18 cellular contexts compared by ENCODE assay signal in genomic region chr5:39200081-39200480, GRCh38. TPM values are rescaled to one million over a fixed set of nuclear protein-coding genes. Genes with fewer than 3 reads are reported as not detected.
DNase-seq lines count a peak whose midpoint lies in the region; ATAC-seq and TF ChIP-seq lines count a peak whose summit lies in the region.
"Had no signal": no experiment of that assay in that cellular context is flagged by ENCODE, and none has a peak within 500 bp of the region (broad histone marks: within the 10 kb centered on the region; RNA-seq: fewer than 3 reads in every experiment).

No MANE protein-coding gene starts in this region.

- H2AFZ ChIP-seq in OCI-LY7 (ENCODE audit: low read length): no peak overlapping the region

- CTCF ChIA-PET in OCI-LY7 (lab: Charles Lee; ENCODE audit: unreplicated experiment): no interaction called here

- no peaks in the 10 kb centered on the region for H3K9me3 Mint-ChIP-seq in activated T-helper 2 cell treated with anti-CD3 and anti-CD28 coated beads, Interferon-gamma antibody, Interleukin-2, Interleukin-4, amounts not matched to agents 10 μg/mL and 5 μg/mL and 100 μg/mL, durations not matched to agents 14 hours and 24 hours and 36 hours
- no peaks in the 10 kb centered on the region for H3K9me3 Mint-ChIP-seq in mesothelial cell of epicardium
- H3K9me3 Mint-ChIP-seq in stimulated activated naive B cell treated with anti-CD40 and anti-IgM and Interleukin-4, amounts not matched to agents 10 μg/mL and 1 μg/mL and 100 μg/mL, for 72 hours: no peaks in the 10 kb centered on the region
- H3K9me3 Mint-ChIP-seq: neural crest cell, WTC11 had no signal

- peak overlapping the region; percentile 90 for H3K27ac Mint-ChIP-seq in activated T-helper 2 cell treated with anti-CD3 and anti-CD28 coated beads, Interferon-gamma antibody, Interleukin-2, Interleukin-4, amounts not matched to agents 10 μg/mL and 5 μg/mL and 100 μg/mL, durations not matched to agents 14 hours and 24 hours and 36 hours
- peak overlapping the region; percentile 14 for H3K27ac Mint-ChIP-seq in mesothelial cell of epicardium
- no peak overlapping the region for H3K27ac Mint-ChIP-seq in stimulated activated naive B cell treated with anti-CD40 and anti-IgM and Interleukin-4, amounts not matched to agents 10 μg/mL and 1 μg/mL and 100 μg/mL, for 72 hours
- H3K27ac Mint-ChIP-seq: WTC11 had no signal

- ATAC-seq in stimulated activated naive B cell treated with anti-CD40 and anti-IgM and Interleukin-4, amounts not matched to agents 10 μg/mL and 1 μg/mL and 100 μg/mL, for 72 hours (replicated peaks): no peak
- ATAC-seq: GM12878, heart left ventricle, WTC11 had no signal

- POLR2A ChIA-PET in OCI-LY7 (lab: Charles Lee): interaction anchor here (0.8 kb wide), 1 partner anchor 15 kb away, joined by 3 read pairs; no protein-coding TSS in a partner anchor

- no peaks in the 10 kb centered on the region for H3K36me3 ChIP-seq in urinary bladder (ENCODE audit: insufficient read depth)
- no peaks in the 10 kb centered on the region for H3K36me3 ChIP-seq in OCI-LY7 (ENCODE audit: insufficient read depth, low read length)
- H3K36me3 ChIP-seq: heart left ventricle had no signal

- H3K27me3 Mint-ChIP-seq in activated T-helper 2 cell treated with anti-CD3 and anti-CD28 coated beads, Interferon-gamma antibody, Interleukin-2, Interleukin-4, amounts not matched to agents 10 μg/mL and 5 μg/mL and 100 μg/mL, durations not matched to agents 14 hours and 24 hours and 36 hours (ENCODE audit: low read depth): no peaks in the 10 kb centered on the region
- H3K27me3 Mint-ChIP-seq in mesothelial cell of epicardium (ENCODE audit: low read depth): no peaks in the 10 kb centered on the region
- H3K27me3 Mint-ChIP-seq in stimulated activated naive B cell treated with anti-CD40 and anti-IgM and Interleukin-4, amounts not matched to agents 10 μg/mL and 1 μg/mL and 100 μg/mL, for 72 hours: no peaks in the 10 kb centered on the region

- DNase-seq in stimulated activated CD4-positive, alpha-beta T cell treated with anti-CD3 and anti-CD28 coated beads, Interleukin-15, amount 100 ng/mL, for 24 hours: peak; percentile 65
- no peak for DNase-seq in stimulated activated CD4-positive, alpha-beta T cell treated with anti-CD3 and anti-CD28 coated beads, Interleukin-12 subunit alpha, Interleukin-12 subunit beta, amount 100 ng/mL, for 4 hours
- DNase-seq in activated T-helper 2 cell treated with anti-CD3 and anti-CD28 coated beads, Interferon-gamma antibody, Interleukin-2, Interleukin-4, amounts not matched to agents 10 μg/mL and 5 μg/mL and 100 μg/mL, durations not matched to agents 14 hours and 24 hours and 36 hours (ENCODE audit: low spot score): no peak
- no peak for DNase-seq in mesothelial cell of epicardium (ENCODE audit: low spot score in 2 of 2, unreplicated experiment in 2 of 2)
- no peak for DNase-seq in stimulated activated naive B cell treated with anti-CD40 and anti-IgM and Interleukin-4, amounts not matched to agents 10 μg/mL and 1 μg/mL and 100 μg/mL, for 72 hours
- DNase-seq in OCI-LY7 (ENCODE audit: low spot score): no peak
- no peak for DNase-seq in D341Med (ENCODE audit: low spot score)
- DNase-seq: AML-193, cerebellar nuclear complex, erythroblast, heart left ventricle, NCI-H2171 had no signal

- H3K79me2 ChIP-seq in OCI-LY7 (ENCODE audit: insufficient read depth, low read depth, low read length): no peaks in the 10 kb centered on the region

- H3K9me2 ChIP-seq in OCI-LY7 (ENCODE audit: insufficient read depth, low read length): no peaks in the 10 kb centered on the region

- H3K27ac ChIP-seq in urinary bladder (ENCODE audit: low read depth): no peak overlapping the region
- no peak overlapping the region for H3K27ac ChIP-seq in OCI-LY7 (ENCODE audit: low read depth, low read length, poor library complexity, severe bottlenecking)
- H3K27ac ChIP-seq: SK-N-MC had no signal

- intact Hi-C loops in activated T-helper 2 cell treated with anti-CD3 and anti-CD28 coated beads, Interferon-gamma antibody, Interleukin-2, Interleukin-4, amounts not matched to agents 10 μg/mL and 5 μg/mL and 100 μg/mL, durations not matched to agents 14 hours and 24 hours and 36 hours (cut with micrococcal nuclease): loop anchor here (5.0 to 10.0 kb wide), 2 partner anchors 33 to 1635 kb away; partner anchors contain the start of gene RPL37
- intact Hi-C loops in OCI-LY7 (cut with micrococcal nuclease; ENCODE audit: unreplicated experiment): no loop called here

- no peaks in the 10 kb centered on the region for H4K20me1 ChIP-seq in OCI-LY7 (ENCODE audit: insufficient read depth, low read length)

- peaks cover 4% of the 10 kb centered on the region for H3K36me3 Mint-ChIP-seq in activated T-helper 2 cell treated with anti-CD3 and anti-CD28 coated beads, Interferon-gamma antibody, Interleukin-2, Interleukin-4, amounts not matched to agents 10 μg/mL and 5 μg/mL and 100 μg/mL, durations not matched to agents 14 hours and 24 hours and 36 hours (ENCODE audit: low read depth)
- no peaks in the 10 kb centered on the region for H3K36me3 Mint-ChIP-seq in mesothelial cell of epicardium
- no peaks in the 10 kb centered on the region for H3K36me3 Mint-ChIP-seq in stimulated activated naive B cell treated with anti-CD40 and anti-IgM and Interleukin-4, amounts not matched to agents 10 μg/mL and 1 μg/mL and 100 μg/mL, for 72 hours
- H3K36me3 Mint-ChIP-seq: WTC11 had no signal

- peak overlapping the region; percentile 89 for H3K4me3 Mint-ChIP-seq in activated T-helper 2 cell treated with anti-CD3 and anti-CD28 coated beads, Interferon-gamma antibody, Interleukin-2, Interleukin-4, amounts not matched to agents 10 μg/mL and 5 μg/mL and 100 μg/mL, durations not matched to agents 14 hours and 24 hours and 36 hours (ENCODE audit: low read depth)
- no peak overlapping the region for H3K4me3 Mint-ChIP-seq in mesothelial cell of epicardium
- no peak overlapping the region for H3K4me3 Mint-ChIP-seq in stimulated activated naive B cell treated with anti-CD40 and anti-IgM and Interleukin-4, amounts not matched to agents 10 μg/mL and 1 μg/mL and 100 μg/mL, for 72 hours
- H3K4me3 Mint-ChIP-seq: neural crest cell, WTC11 had no signal

- H3K4me2 ChIP-seq in OCI-LY7 (ENCODE audit: low read length): no peak overlapping the region

- H3K4me1 ChIP-seq in urinary bladder (ENCODE audit: insufficient read depth) (no peaks in the 10 kb centered on the region), OCI-LY7 (ENCODE audit: insufficient read depth, low read length, poor library complexity, severe bottlenecking) (no peaks in the 10 kb centered on the region)

- BruUV-seq in OCI-LY7 (replicated peaks; lab: Mats Ljungman, UMichigan): no TSS peak

- H3K4me1 Mint-ChIP-seq in activated T-helper 2 cell treated with anti-CD3 and anti-CD28 coated beads, Interferon-gamma antibody, Interleukin-2, Interleukin-4, amounts not matched to agents 10 μg/mL and 5 μg/mL and 100 μg/mL, durations not matched to agents 14 hours and 24 hours and 36 hours (ENCODE audit: low read depth): peaks cover 58% of the 10 kb centered on the region
- H3K4me1 Mint-ChIP-seq in mesothelial cell of epicardium: peaks cover 61% of the 10 kb centered on the region
- peaks cover 10 to 30% of the 10 kb centered on the region in 2 donors for H3K4me1 Mint-ChIP-seq in stimulated activated naive B cell treated with anti-CD40 and anti-IgM and Interleukin-4, amounts not matched to agents 10 μg/mL and 1 μg/mL and 100 μg/mL, for 72 hours

- no peak for TF ChIP-seq CTCF in mesothelial cell of epicardium (IDR thresholded peaks at IDR 0.05; ENCODE audit: unreplicated experiment)
- no peak for TF ChIP-seq CTCF in OCI-LY7 (conservative IDR thresholded peaks at IDR 0.05; ENCODE audit: low read length)

- 89% methylated on average over 4 of the region's 4 CpGs for WGBS in urinary bladder

- H3K9me3 ChIP-seq in OCI-LY7 (ENCODE audit: low read length): no peaks in the 10 kb centered on the region
- H3K9me3 ChIP-seq: heart left ventricle had no signal

- H3K4me3 ChIP-seq in urinary bladder (ENCODE audit: low read depth, low read length): peak overlapping the region; percentile 10
- no peak overlapping the region for H3K4me3 ChIP-seq in OCI-LY7 (ENCODE audit: low read depth, low read length, poor library complexity, severe bottlenecking)
- H3K4me3 ChIP-seq: GM12878, SK-N-MC had no signal

RNA-seq across cellular contexts. Expression of gene FYB1, which starts 19.3 kb away (rescaled TPM):
- total RNA-seq in activated T-helper 2 cell treated with anti-CD3 and anti-CD28 coated beads, Interferon-gamma antibody, Interleukin-2, Interleukin-4, amounts not matched to agents 10 μg/mL and 5 μg/mL and 100 μg/mL, durations not matched to agents 14 hours and 24 hours and 36 hours: 66.4 and 70.7 TPM in 2 replicates
- total RNA-seq in mesothelial cell of epicardium (1.2 to 1.6 TPM (median 1.5 TPM) in 3 replicates), urinary bladder (10.9 TPM), OCI-LY7 (2022) (not detected in 2 replicates)
- polyA plus RNA-seq in urinary bladder: 2.9 TPM
- total RNA-seq in OCI-LY7 (2014; rRNA removed; shearing (Covaris generic)): 0.16 TPM in 1 of 2 replicates, not detected in the other
- total RNA-seq: HT1080, neural crest cell had no signal
